1 cellular context compared by ENCODE assay signal in the genomic region with DNA sequence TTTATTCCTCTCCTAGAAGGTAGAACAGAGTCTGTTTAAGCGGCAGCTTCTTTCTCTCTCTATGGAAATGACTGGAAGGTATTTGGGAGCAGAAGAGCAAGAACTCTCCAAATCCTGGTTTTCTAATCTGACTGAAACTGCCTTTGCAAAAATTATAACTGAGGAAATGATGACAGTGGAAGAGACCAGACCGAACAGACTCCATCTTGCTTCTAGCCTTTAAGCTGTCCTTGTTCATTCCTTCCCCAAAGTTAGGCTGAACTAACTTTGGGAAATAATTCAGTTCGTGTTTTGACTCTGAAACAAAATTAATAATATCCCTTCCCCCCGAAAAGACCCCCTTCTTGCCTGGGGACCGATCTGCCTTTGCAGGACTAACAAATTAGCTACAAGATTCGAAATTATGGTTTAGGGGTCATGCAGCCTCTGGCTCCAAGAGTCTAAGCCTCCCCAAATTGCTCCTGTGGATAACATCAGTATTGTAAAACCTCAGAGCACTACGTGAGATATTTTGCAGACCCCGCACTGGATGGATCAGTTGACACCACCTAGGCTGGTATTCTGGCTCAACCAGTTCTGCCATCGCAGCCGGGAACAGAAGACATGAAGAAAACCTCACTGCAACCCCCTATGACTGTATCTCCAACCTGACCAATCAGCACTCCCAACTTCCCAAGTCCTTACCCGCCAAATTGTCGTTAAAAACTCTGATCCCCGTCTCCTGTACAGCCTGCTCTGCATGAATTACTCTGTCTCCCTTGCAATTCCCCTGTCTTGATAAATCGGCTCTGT.
TF ChIP-seq lines count a peak whose summit lies in the region.

No MANE protein-coding gene starts in this region.

TF ChIP-seq in WTC11, 78 proteins besides CTCF, POLR2A, EP300 and RAD21 (continued from another document):
- TF ChIP-seq, protein P1, sequence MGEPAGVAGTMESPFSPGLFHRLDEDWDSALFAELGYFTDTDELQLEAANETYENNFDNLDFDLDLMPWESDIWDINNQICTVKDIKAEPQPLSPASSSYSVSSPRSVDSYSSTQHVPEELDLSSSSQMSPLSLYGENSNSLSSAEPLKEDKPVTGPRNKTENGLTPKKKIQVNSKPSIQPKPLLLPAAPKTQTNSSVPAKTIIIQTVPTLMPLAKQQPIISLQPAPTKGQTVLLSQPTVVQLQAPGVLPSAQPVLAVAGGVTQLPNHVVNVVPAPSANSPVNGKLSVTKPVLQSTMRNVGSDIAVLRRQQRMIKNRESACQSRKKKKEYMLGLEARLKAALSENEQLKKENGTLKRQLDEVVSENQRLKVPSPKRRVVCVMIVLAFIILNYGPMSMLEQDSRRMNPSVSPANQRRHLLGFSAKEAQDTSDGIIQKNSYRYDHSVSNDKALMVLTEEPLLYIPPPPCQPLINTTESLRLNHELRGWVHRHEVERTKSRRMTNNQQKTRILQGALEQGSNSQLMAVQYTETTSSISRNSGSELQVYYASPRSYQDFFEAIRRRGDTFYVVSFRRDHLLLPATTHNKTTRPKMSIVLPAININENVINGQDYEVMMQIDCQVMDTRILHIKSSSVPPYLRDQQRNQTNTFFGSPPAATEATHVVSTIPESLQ (CRISPR knock-in tag; IDR thresholded peaks at IDR 0.05) = no peak
- TF ChIP-seq, protein P2, sequence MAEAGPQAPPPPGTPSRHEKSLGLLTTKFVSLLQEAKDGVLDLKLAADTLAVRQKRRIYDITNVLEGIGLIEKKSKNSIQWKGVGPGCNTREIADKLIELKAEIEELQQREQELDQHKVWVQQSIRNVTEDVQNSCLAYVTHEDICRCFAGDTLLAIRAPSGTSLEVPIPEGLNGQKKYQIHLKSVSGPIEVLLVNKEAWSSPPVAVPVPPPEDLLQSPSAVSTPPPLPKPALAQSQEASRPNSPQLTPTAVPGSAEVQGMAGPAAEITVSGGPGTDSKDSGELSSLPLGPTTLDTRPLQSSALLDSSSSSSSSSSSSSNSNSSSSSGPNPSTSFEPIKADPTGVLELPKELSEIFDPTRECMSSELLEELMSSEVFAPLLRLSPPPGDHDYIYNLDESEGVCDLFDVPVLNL (CRISPR knock-in tag; IDR thresholded peaks at IDR 0.05; ENCODE audit: borderline replicate concordance, low read depth) = no peak
- TF ChIP-seq, protein P3, sequence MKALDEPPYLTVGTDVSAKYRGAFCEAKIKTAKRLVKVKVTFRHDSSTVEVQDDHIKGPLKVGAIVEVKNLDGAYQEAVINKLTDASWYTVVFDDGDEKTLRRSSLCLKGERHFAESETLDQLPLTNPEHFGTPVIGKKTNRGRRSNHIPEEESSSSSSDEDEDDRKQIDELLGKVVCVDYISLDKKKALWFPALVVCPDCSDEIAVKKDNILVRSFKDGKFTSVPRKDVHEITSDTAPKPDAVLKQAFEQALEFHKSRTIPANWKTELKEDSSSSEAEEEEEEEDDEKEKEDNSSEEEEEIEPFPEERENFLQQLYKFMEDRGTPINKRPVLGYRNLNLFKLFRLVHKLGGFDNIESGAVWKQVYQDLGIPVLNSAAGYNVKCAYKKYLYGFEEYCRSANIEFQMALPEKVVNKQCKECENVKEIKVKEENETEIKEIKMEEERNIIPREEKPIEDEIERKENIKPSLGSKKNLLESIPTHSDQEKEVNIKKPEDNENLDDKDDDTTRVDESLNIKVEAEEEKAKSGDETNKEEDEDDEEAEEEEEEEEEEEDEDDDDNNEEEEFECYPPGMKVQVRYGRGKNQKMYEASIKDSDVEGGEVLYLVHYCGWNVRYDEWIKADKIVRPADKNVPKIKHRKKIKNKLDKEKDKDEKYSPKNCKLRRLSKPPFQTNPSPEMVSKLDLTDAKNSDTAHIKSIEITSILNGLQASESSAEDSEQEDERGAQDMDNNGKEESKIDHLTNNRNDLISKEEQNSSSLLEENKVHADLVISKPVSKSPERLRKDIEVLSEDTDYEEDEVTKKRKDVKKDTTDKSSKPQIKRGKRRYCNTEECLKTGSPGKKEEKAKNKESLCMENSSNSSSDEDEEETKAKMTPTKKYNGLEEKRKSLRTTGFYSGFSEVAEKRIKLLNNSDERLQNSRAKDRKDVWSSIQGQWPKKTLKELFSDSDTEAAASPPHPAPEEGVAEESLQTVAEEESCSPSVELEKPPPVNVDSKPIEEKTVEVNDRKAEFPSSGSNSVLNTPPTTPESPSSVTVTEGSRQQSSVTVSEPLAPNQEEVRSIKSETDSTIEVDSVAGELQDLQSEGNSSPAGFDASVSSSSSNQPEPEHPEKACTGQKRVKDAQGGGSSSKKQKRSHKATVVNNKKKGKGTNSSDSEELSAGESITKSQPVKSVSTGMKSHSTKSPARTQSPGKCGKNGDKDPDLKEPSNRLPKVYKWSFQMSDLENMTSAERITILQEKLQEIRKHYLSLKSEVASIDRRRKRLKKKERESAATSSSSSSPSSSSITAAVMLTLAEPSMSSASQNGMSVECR (CRISPR knock-in tag; IDR thresholded peaks at IDR 0.05; ENCODE audit: borderline replicate concordance) = no peak
TF ChIP-seq in WTC11: peak in this region for 0.
